In genomic region chr4:118867311-118868067, GRCh38 we compare ENCODE assay signal across 18 cellular contexts. TPM values are rescaled to one million over a fixed set of nuclear protein-coding genes. Genes with fewer than 3 reads are reported as not detected.
DNase-seq lines count a peak whose midpoint lies in the region; TF ChIP-seq lines count a peak whose summit lies in the region.
"Had no signal": no experiment of that assay in that cellular context is flagged by ENCODE, and none has a peak within 500 bp of the region (broad histone marks: within the 10 kb centered on the region; RNA-seq: fewer than 3 reads in every experiment).

No MANE protein-coding gene starts in this region.

- H3K36me3 Mint-ChIP-seq in nephron (ENCODE audit: low read depth), result no peaks in the 10 kb centered on the region
- H3K36me3 Mint-ChIP-seq: CD4-positive, CD25-positive, alpha-beta regulatory T cell had no signal

- H3K27ac ChIP-seq in suprapubic skin, result no peak overlapping the region
- H3K27ac ChIP-seq: A549 had no signal

- H3K4me1 ChIP-seq in suprapubic skin, result peaks cover 15% of the 10 kb centered on the region
- H3K4me1 ChIP-seq: A549, Caco-2 had no signal

- no peak overlapping the region for H3K4me3 ChIP-seq in BJ (ENCODE audit: low read depth, low read length)
- no peak overlapping the region for H3K4me3 ChIP-seq in astrocyte of the spinal cord (ENCODE audit: low read depth, low read length)
- no peak overlapping the region for H3K4me3 ChIP-seq in suprapubic skin
- H3K4me3 ChIP-seq: A549 had no signal

- no peak for TF ChIP-seq POLR2A in suprapubic skin (IDR thresholded peaks at IDR 0.05)

- WGBS in suprapubic skin, result 66% methylated on average over 3 of the region's 3 CpGs

- no peak for TF ChIP-seq CTCF in BJ (IDR thresholded peaks at IDR 0.05; ENCODE audit: insufficient read depth, low read depth, low read length)
- no peak for TF ChIP-seq CTCF in astrocyte of the spinal cord (IDR thresholded peaks at IDR 0.05; ENCODE audit: low read depth, low read length)
- no peak for TF ChIP-seq CTCF in nephron (IDR thresholded peaks at IDR 0.05; ENCODE audit: unreplicated experiment in 3 of 3)
- no peak for TF ChIP-seq CTCF in suprapubic skin (IDR thresholded peaks at IDR 0.05)

- in situ Hi-C loops in astrocyte of the spinal cord (cut with HindIII; ENCODE audit: low sequenced_read_pairs), result no loop called here

- DNase-seq in BJ (ENCODE audit: low read depth) (peak; percentile 28), astrocyte of the spinal cord (ENCODE audit: low read depth, low spot score) (peak; percentile 14), fibroblast of peridontal ligament (ENCODE audit: extremely low read depth) (peak; percentile 77), suprapubic skin (ENCODE audit: low spot score in 2 of 2) (no peak), islet precursor cell (no peak), NCI-H446 treated with DMSO at 0.1 percent for 48 hours (lab: John Stamatoyannopoulos, UW) (no peak)
- DNase-seq: Caco-2; CD4-positive, CD25-positive, alpha-beta regulatory T cell; DMS153; EL; GOT3; NCI-H1417; NCI-H1930; NCI-H748 treated with DMSO at 0.1 percent for 48 hours; RPMI8226; SIG-M5 had no signal

- no peaks in the 10 kb centered on the region for H3K36me3 ChIP-seq in BJ (ENCODE audit: control insufficient read depth, insufficient read depth, low read length)
- H3K36me3 ChIP-seq in suprapubic skin, result no peaks in the 10 kb centered on the region

- H3K9me3 ChIP-seq in suprapubic skin, result no peaks in the 10 kb centered on the region
- H3K9me3 ChIP-seq: A549, Caco-2 had no signal

- H3K27me3 Mint-ChIP-seq in nephron (ENCODE audit: low read depth), result no peaks in the 10 kb centered on the region

- TF ChIP-seq EP300 in suprapubic skin (IDR thresholded peaks at IDR 0.05), result no peak

- H3K4me3 Mint-ChIP-seq in nephron, result no peak overlapping the region
- H3K4me3 Mint-ChIP-seq: CD4-positive, CD25-positive, alpha-beta regulatory T cell had no signal

- H3K9me3 Mint-ChIP-seq in nephron, result no peaks in the 10 kb centered on the region
- H3K9me3 Mint-ChIP-seq: CD4-positive, CD25-positive, alpha-beta regulatory T cell had no signal

- POLR2A ChIA-PET in BJ (lab: Charles Lee), result no interaction called here

- H3K27ac Mint-ChIP-seq in nephron, result peak overlapping the region in 2 of 3 experiments; percentile 44 to 52
- H3K27ac Mint-ChIP-seq: CD4-positive, CD25-positive, alpha-beta regulatory T cell had no signal

- CTCF ChIA-PET in BJ (lab: Yijun Ruan, JAX), result no interaction called here

- H3K27me3 ChIP-seq in BJ (ENCODE audit: control insufficient read depth, insufficient read depth, low read length) (no peaks in the 10 kb centered on the region), suprapubic skin (no peaks in the 10 kb centered on the region)

- peaks cover 18% of the 10 kb centered on the region for H3K4me1 Mint-ChIP-seq in nephron
- H3K4me1 Mint-ChIP-seq: CD4-positive, CD25-positive, alpha-beta regulatory T cell had no signal

RNA-seq across cellular contexts. Expression of gene SYNPO2, which starts 21.2 kb away (rescaled TPM):
- polyA plus RNA-seq in BJ (2011; rRNA removed), result 33.8 and 39.9 TPM in 2 replicates
- 73.5 and 77.3 TPM in 2 replicates for polyA minus RNA-seq in BJ (2011; rRNA and poly(A)+ RNA removed)
- 10 to 100 TPM; 14.3 to 33.6 (median 19.1) TPM for total RNA-seq in suprapubic skin

RNA-seq across cellular contexts. Expression of gene SEC24D, which starts 31.6 kb away (rescaled TPM):
- polyA plus RNA-seq in BJ (2011; rRNA removed), result 80.3 and 84.3 TPM in 2 replicates
- polyA minus RNA-seq in BJ (2011; rRNA and poly(A)+ RNA removed), result 90.4 and 135 TPM in 2 replicates
- total RNA-seq in suprapubic skin, result 10 to 100 TPM; 16.7 to 18.1 (median 18.0) TPM

Comparison
In these comparisons a context has a peak if more than half of its experiments do, and no peak if none do; other contexts are left out.
1. DNase-seq: peak in BJ (single experiment), astrocyte of the spinal cord (single experiment) and fibroblast of peridontal ligament (single experiment); none in suprapubic skin (0 of 2), islet precursor cell (single experiment) and NCI-H446 treated with DMSO at 0.1 percent for 48 hours (single experiment).